In genomic region chr22:19793656-19794310, GRCh38 we compare ENCODE assay signal across 1 cellular context.
TF ChIP-seq lines count a peak whose summit lies in the region.

No MANE protein-coding gene starts in this region.

TF ChIP-seq in K562, 482 proteins besides CTCF, POLR2A, EP300 and RAD21 (continued from another document):
- TF ChIP-seq CEBPG (CRISPR knock-in tag; IDR thresholded peaks at IDR 0.05) (peak; percentile 11; the same call in 1 of the 2 replicates), CEBPG (tag; conservative IDR thresholded peaks at IDR 0.05 in 1 of 2, IDR thresholded peaks at IDR 0.05 in 1 of 2) (no peak), KAT8 (IDR thresholded peaks at IDR 0.05; ENCODE audit: low read depth) (no peak), TAF9B (IDR thresholded peaks at IDR 0.05; ENCODE audit: partially characterized antibody) (no peak), HOMEZ (CRISPR knock-in tag; IDR thresholded peaks at IDR 0.05) (no peak)
- TF ChIP-seq, protein P1, sequence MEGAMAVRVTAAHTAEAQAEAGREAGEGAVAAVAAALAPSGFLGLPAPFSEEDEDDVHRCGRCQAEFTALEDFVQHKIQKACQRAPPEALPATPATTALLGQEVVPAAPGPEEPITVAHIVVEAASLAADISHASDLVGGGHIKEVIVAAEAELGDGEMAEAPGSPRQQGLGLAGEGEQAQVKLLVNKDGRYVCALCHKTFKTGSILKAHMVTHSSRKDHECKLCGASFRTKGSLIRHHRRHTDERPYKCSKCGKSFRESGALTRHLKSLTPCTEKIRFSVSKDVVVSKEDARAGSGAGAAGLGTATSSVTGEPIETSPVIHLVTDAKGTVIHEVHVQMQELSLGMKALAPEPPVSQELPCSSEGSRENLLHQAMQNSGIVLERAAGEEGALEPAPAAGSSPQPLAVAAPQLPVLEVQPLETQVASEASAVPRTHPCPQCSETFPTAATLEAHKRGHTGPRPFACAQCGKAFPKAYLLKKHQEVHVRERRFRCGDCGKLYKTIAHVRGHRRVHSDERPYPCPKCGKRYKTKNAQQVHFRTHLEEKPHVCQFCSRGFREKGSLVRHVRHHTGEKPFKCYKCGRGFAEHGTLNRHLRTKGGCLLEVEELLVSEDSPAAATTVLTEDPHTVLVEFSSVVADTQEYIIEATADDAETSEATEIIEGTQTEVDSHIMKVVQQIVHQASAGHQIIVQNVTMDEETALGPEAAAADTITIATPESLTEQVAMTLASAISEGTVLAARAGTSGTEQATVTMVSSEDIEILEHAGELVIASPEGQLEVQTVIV (CRISPR knock-in tag; IDR thresholded peaks at IDR 0.05; ENCODE audit: borderline replicate concordance) = no peak
